9 cellular contexts compared by ENCODE assay signal in genomic region chr1:22611530-22611947, GRCh38. TPM values are rescaled to one million over a fixed set of nuclear protein-coding genes. Genes with fewer than 3 reads are reported as not detected.
DNase-seq lines count a peak whose midpoint lies in the region; ATAC-seq, FAIRE-seq and TF ChIP-seq lines count a peak whose summit lies in the region.
"Had no signal": no experiment of that assay in that cellular context is flagged by ENCODE, and none has a peak within 500 bp of the region (broad histone marks: within the 10 kb centered on the region; RNA-seq: fewer than 3 reads in every experiment).

No MANE protein-coding gene starts in this region.

- DNase-seq in A673 (ENCODE audit: low spot score) (peak; percentile 65), HPDE6-E6E7 (ENCODE audit: extremely low spot score) (peak; percentile 45), iris pigment epithelial cell (ENCODE audit: low read depth) (peak; percentile 50), GM12891 (ENCODE audit: insufficient read length, low spot score) (no peak), NCI-H2107 (lab: John Stamatoyannopoulos, UW) (no peak), NCI-H748 (lab: John Stamatoyannopoulos, UW; ENCODE audit: unreplicated experiment) (no peak)
- DNase-seq in activated T-helper 1 cell treated with anti-CD3 and anti-CD28 coated beads, Interleukin-12 subunit alpha, Interleukin-12 subunit beta, Interleukin-2, Interleukin-4 antibody, amounts not matched to agents 30 ng/mL and 10 ng/mL and 1 ng/mL, durations not matched to agents 14 hours and 24 hours and 36 hours (ENCODE audit: low spot score), result peak; percentile 6

- no peak for FAIRE-seq in GM12891 (lab: Jason Lieb, UNC)

- TF ChIP-seq POLR2A in GM12891 (IDR thresholded peaks at IDR 0.05; ENCODE audit: low read depth, low read length), result no peak

- peaks cover 6% of the 10 kb centered on the region for H3K27me3 Mint-ChIP-seq in activated T-helper 1 cell treated with anti-CD3 and anti-CD28 coated beads, Interleukin-12 subunit alpha, Interleukin-12 subunit beta, Interleukin-2, Interleukin-4 antibody, amounts not matched to agents 30 ng/mL and 10 ng/mL and 1 ng/mL, durations not matched to agents 14 hours and 24 hours and 36 hours (ENCODE audit: insufficient read depth)

- POLR2A ChIA-PET in A673 (lab: Charles Lee; ENCODE audit: low non-redundant PET), result no interaction called here

- H3K4me3 ChIP-seq in A673 (ENCODE audit: low read depth, low read length, poor library complexity, severe bottlenecking), result no peak overlapping the region
- H3K4me3 ChIP-seq: skin epidermis had no signal

- no peaks in the 10 kb centered on the region for H3K9me3 ChIP-seq in A673 (ENCODE audit: low read depth, low read length, poor library complexity, severe bottlenecking)

- ATAC-seq in HG02840 (IDR thresholded peaks at IDR 0.05; ENCODE audit: low FRiP score, unreplicated experiment), result no peak

- H3K27me3 ChIP-seq in A673 (replicated peaks; ENCODE audit: insufficient read depth, low read depth, low read length, poor library complexity), result peaks cover 87% of the 10 kb centered on the region

- no peak overlapping the region for H3K4me3 Mint-ChIP-seq in activated T-helper 1 cell treated with anti-CD3 and anti-CD28 coated beads, Interleukin-12 subunit alpha, Interleukin-12 subunit beta, Interleukin-2, Interleukin-4 antibody, amounts not matched to agents 30 ng/mL and 10 ng/mL and 1 ng/mL, durations not matched to agents 14 hours and 24 hours and 36 hours

- H3K9me3 Mint-ChIP-seq in activated T-helper 1 cell treated with anti-CD3 and anti-CD28 coated beads, Interleukin-12 subunit alpha, Interleukin-12 subunit beta, Interleukin-2, Interleukin-4 antibody, amounts not matched to agents 30 ng/mL and 10 ng/mL and 1 ng/mL, durations not matched to agents 14 hours and 24 hours and 36 hours, result no peaks in the 10 kb centered on the region

- no TSS peak for BruUV-seq in A673 (replicated peaks; lab: Mats Ljungman, UMichigan)

- H3K36me3 Mint-ChIP-seq in activated T-helper 1 cell treated with anti-CD3 and anti-CD28 coated beads, Interleukin-12 subunit alpha, Interleukin-12 subunit beta, Interleukin-2, Interleukin-4 antibody, amounts not matched to agents 30 ng/mL and 10 ng/mL and 1 ng/mL, durations not matched to agents 14 hours and 24 hours and 36 hours (ENCODE audit: low read depth), result no peaks in the 10 kb centered on the region

- no peak overlapping the region for H3K27ac ChIP-seq in A673 (ENCODE audit: low read depth, low read length, poor library complexity, severe bottlenecking)
- H3K27ac ChIP-seq: skin epidermis had no signal

- H3K36me3 ChIP-seq in A673 (ENCODE audit: insufficient read depth, low read length, poor library complexity, severe bottlenecking), result no peaks in the 10 kb centered on the region

- H3K4me1 Mint-ChIP-seq in activated T-helper 1 cell treated with anti-CD3 and anti-CD28 coated beads, Interleukin-12 subunit alpha, Interleukin-12 subunit beta, Interleukin-2, Interleukin-4 antibody, amounts not matched to agents 30 ng/mL and 10 ng/mL and 1 ng/mL, durations not matched to agents 14 hours and 24 hours and 36 hours (ENCODE audit: low read depth), result no peaks in the 10 kb centered on the region

- CTCF ChIA-PET in A673 (lab: Charles Lee), result no interaction called here

- intact Hi-C loops in A673 (cut with micrococcal nuclease; ENCODE audit: unreplicated experiment), result no loop called here
- intact Hi-C loops in activated T-helper 1 cell treated with anti-CD3 and anti-CD28 coated beads, Interleukin-12 subunit alpha, Interleukin-12 subunit beta, Interleukin-2, Interleukin-4 antibody, amounts not matched to agents 30 ng/mL and 10 ng/mL and 1 ng/mL, durations not matched to agents 14 hours and 24 hours and 36 hours (cut with micrococcal nuclease), result no loop called here

- TF ChIP-seq CTCF in A673 (conservative IDR thresholded peaks at IDR 0.05; ENCODE audit: low read depth, low read length), result no peak

- H3K27ac Mint-ChIP-seq in activated T-helper 1 cell treated with anti-CD3 and anti-CD28 coated beads, Interleukin-12 subunit alpha, Interleukin-12 subunit beta, Interleukin-2, Interleukin-4 antibody, amounts not matched to agents 30 ng/mL and 10 ng/mL and 1 ng/mL, durations not matched to agents 14 hours and 24 hours and 36 hours, result no peak overlapping the region

- no peaks in the 10 kb centered on the region for H3K4me1 ChIP-seq in A673 (ENCODE audit: insufficient read depth, low read length, poor library complexity, severe bottlenecking)

TF ChIP-seq in GM12891, 5 proteins besides CTCF, POLR2A, EP300 and RAD21:
- no peak for TF ChIP-seq SPI1 (IDR thresholded peaks at IDR 0.05; ENCODE audit: low read depth, low read length)
- TF ChIP-seq TAF1 (IDR thresholded peaks at IDR 0.05; ENCODE audit: low read depth, low read length), result no peak
- no peak for TF ChIP-seq PAX5 (IDR thresholded peaks at IDR 0.05; ENCODE audit: insufficient read depth, low read length, severe bottlenecking)
- TF ChIP-seq POLR2AphosphoS5 (IDR thresholded peaks at IDR 0.05; ENCODE audit: low read depth, low read length), result no peak
- no peak for TF ChIP-seq POU2F2 (IDR thresholded peaks at IDR 0.05; ENCODE audit: low read depth, low read length)

RNA-seq across cellular contexts. Expression of gene C1QA, which starts 24.9 kb away (rescaled TPM):
- not detected in 2 replicates for total RNA-seq in A673 (2021)
- not detected in 2 replicates for total RNA-seq in activated T-helper 1 cell treated with anti-CD3 and anti-CD28 coated beads, Interleukin-12 subunit alpha, Interleukin-12 subunit beta, Interleukin-2, Interleukin-4 antibody, amounts not matched to agents 30 ng/mL and 10 ng/mL and 1 ng/mL, durations not matched to agents 14 hours and 24 hours and 36 hours
- polyA plus RNA-seq in GM12891 (2012; ENCODE audit: low read depth, missing spikeins), result not detected

RNA-seq across cellular contexts. Expression of gene C1QC, which starts 31.9 kb away (rescaled TPM):
- not detected in 2 replicates for total RNA-seq in A673 (2021)
- not detected in 2 replicates for total RNA-seq in activated T-helper 1 cell treated with anti-CD3 and anti-CD28 coated beads, Interleukin-12 subunit alpha, Interleukin-12 subunit beta, Interleukin-2, Interleukin-4 antibody, amounts not matched to agents 30 ng/mL and 10 ng/mL and 1 ng/mL, durations not matched to agents 14 hours and 24 hours and 36 hours
- not detected for polyA plus RNA-seq in GM12891 (2012; ENCODE audit: low read depth, missing spikeins)

RNA-seq across cellular contexts. Expression of gene C1QB, which starts 41.5 kb away (rescaled TPM):
- total RNA-seq in A673 (2021), result not detected in 2 replicates
- total RNA-seq in activated T-helper 1 cell treated with anti-CD3 and anti-CD28 coated beads, Interleukin-12 subunit alpha, Interleukin-12 subunit beta, Interleukin-2, Interleukin-4 antibody, amounts not matched to agents 30 ng/mL and 10 ng/mL and 1 ng/mL, durations not matched to agents 14 hours and 24 hours and 36 hours, result not detected in 2 replicates
- polyA plus RNA-seq in GM12891 (2012; ENCODE audit: low read depth, missing spikeins), result not detected

RNA-seq across cellular contexts. Expression of gene EPHA8, which starts 48.2 kb away (rescaled TPM):
- total RNA-seq in A673 (2021), result not detected in 2 replicates
- total RNA-seq in activated T-helper 1 cell treated with anti-CD3 and anti-CD28 coated beads, Interleukin-12 subunit alpha, Interleukin-12 subunit beta, Interleukin-2, Interleukin-4 antibody, amounts not matched to agents 30 ng/mL and 10 ng/mL and 1 ng/mL, durations not matched to agents 14 hours and 24 hours and 36 hours, result not detected in 2 replicates
- polyA plus RNA-seq in GM12891 (2012; ENCODE audit: low read depth, missing spikeins), result not detected

Comparison
In these comparisons a context has a peak if more than half of its experiments do, and no peak if none do; other contexts are left out.
1. DNase-seq: peak in A673 (single experiment), HPDE6-E6E7 (single experiment), activated T-helper 1 cell treated with anti-CD3 and anti-CD28 coated beads, Interleukin-12 subunit alpha, Interleukin-12 subunit beta, Interleukin-2, Interleukin-4 antibody, amounts not matched to agents 30 ng/mL and 10 ng/mL and 1 ng/mL, durations not matched to agents 14 hours and 24 hours and 36 hours (single experiment) and iris pigment epithelial cell (single experiment); none in GM12891 (single experiment), NCI-H2107 (single experiment) and NCI-H748 (single experiment).